8 cellular contexts compared by ENCODE assay signal in genomic region chr10:111598433-111599059, GRCh38.
DNase-seq lines count a peak whose midpoint lies in the region; ATAC-seq and TF ChIP-seq lines count a peak whose summit lies in the region.

No MANE protein-coding gene starts in this region.

- CTCF ChIA-PET in T-cell (lab: Charles Lee) = interaction anchor here (1.2 to 1.5 kb wide), 3 partner anchors 9 to 988 kb away, joined by 4 to 5 read pairs (median 5); no protein-coding TSS in a partner anchor

- H3K36me3 Mint-ChIP-seq in T-cell = no peaks in the 10 kb centered on the region

- H3K4me3 ChIP-seq in cardiac fibroblast (replicated peaks in 1 of 2; ENCODE audit: low read depth in 2 of 2, low read length in 2 of 2) = no peak overlapping the region

- peaks cover 4 to 7% of the 10 kb centered on the region in 2 donors for H3K27me3 Mint-ChIP-seq in T-cell

- TF ChIP-seq CTCF in cardiac fibroblast (IDR thresholded peaks at IDR 0.05; ENCODE audit: low read depth, low read length) = peak; percentile 86

- no peak overlapping the region for H3K27ac Mint-ChIP-seq in T-cell

- peak; percentile 24 for DNase-seq in NCI-H1694 treated with DMSO at 0.1 percent for 48 hours (lab: John Stamatoyannopoulos, UW)
- DNase-seq in NCI-H1694 (lab: John Stamatoyannopoulos, UW) = no peak
- peak; percentile 26 for DNase-seq in HS-5 (ENCODE audit: low read depth)
- DNase-seq in T-cell = peak in 26 of 34 experiments; percentile 1 to 36 (median 14)
- DNase-seq in cardiac fibroblast (ENCODE audit: low read depth in 2 of 2) = peak; percentile 63 to 78
- peak; percentile 86 for DNase-seq in left kidney (ENCODE audit: low read depth, low spot score)
- peak in 2 of 3 experiments; percentile 0 to 29 for DNase-seq in stimulated activated CD4-positive, alpha-beta T cell treated with anti-CD3 and anti-CD28 coated beads, TNF-alpha, amount 100 ng/mL, for 4 hours (ENCODE audit: low read depth in 3 of 3)

- H3K9me3 Mint-ChIP-seq in T-cell = no peaks in the 10 kb centered on the region

- POLR2A ChIA-PET in T-cell (lab: Charles Lee) = no interaction called here

- ATAC-seq in GM21528 (IDR thresholded peaks at IDR 0.05; ENCODE audit: low FRiP score, unreplicated experiment) (peak; percentile 95), T-cell (replicated peaks in 1 of 4) (peak in 3 of 4 experiments; percentile 38 to 52 (median 49))

- H3K4me3 Mint-ChIP-seq in T-cell = no peak overlapping the region

- H3K4me1 Mint-ChIP-seq in T-cell = peaks cover 0 to 2% (median 0%) of the 10 kb centered on the region in 3 donors
